10 cellular contexts compared by ENCODE assay signal in the genomic region with DNA sequence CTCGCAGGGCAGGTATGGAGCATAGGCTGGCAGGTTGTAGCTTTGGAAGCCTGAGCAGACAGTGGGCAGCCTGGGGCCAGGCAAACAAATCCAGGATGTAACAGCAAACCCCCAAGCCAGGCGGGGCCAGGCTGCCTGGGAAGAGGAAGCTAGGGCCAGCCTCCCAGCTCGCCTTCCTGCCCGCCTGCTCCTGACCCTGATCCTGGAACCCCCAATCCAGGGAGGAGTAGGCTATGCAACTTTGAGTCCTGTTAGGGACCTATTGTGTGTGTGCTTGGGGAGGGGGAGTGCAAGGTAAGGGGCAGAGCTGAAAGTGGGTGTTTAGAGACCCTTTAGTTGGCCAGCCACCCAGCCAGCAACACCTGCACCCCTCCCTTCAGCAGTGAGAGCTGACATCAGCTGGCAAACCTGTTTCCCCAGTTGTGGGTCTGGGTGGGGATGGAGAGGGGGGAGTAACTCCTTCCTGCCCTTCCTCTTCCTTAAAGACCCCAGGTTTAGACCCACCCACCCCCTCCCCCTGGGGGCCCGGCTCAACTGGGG. TPM values are rescaled to one million over a fixed set of nuclear protein-coding genes. Genes with fewer than 3 reads are reported as not detected.
DNase-seq lines count a peak whose midpoint lies in the region; ATAC-seq and FAIRE-seq lines count a peak whose summit lies in the region.
"Had no signal": no experiment of that assay in that cellular context is flagged by ENCODE, and none has a peak within 500 bp of the region (broad histone marks: within the 10 kb centered on the region; RNA-seq: fewer than 3 reads in every experiment).

No MANE protein-coding gene starts in this region.

- no peaks in the 10 kb centered on the region for H3K27me3 Mint-ChIP-seq in activated CD4-positive, alpha-beta memory T cell treated with anti-CD3 and anti-CD28 coated beads for 36 hours

- DNase-seq in DMS153 (lab: John Stamatoyannopoulos, UW) = peak; percentile 2
- no peak for DNase-seq in DMS153 treated with DMSO at 0.1 percent for 48 hours (lab: John Stamatoyannopoulos, UW; ENCODE audit: unreplicated experiment)
- DNase-seq in activated CD4-positive, alpha-beta memory T cell treated with anti-CD3 and anti-CD28 coated beads for 36 hours = no peak
- peak; percentile 36 for DNase-seq in small intestine
- DNase-seq in SW480 (ENCODE audit: low spot score) = no peak
- no peak for DNase-seq in activated CD4-positive, alpha-beta T cell treated with anti-CD3 and anti-CD28 coated beads, Interleukin-2, amount 50 U/mL, for 1 hour

- H3K4me3 ChIP-seq in iPS-18a (ENCODE audit: low read length) (peak overlapping the region; percentile 5), small intestine (ENCODE audit: low read depth in 1 of 2, low read length in 2 of 2) (no peak overlapping the region)

- no peak for ATAC-seq in HG03469 (IDR thresholded peaks at IDR 0.05; ENCODE audit: unreplicated experiment)

- intact Hi-C loops in activated CD4-positive, alpha-beta memory T cell treated with anti-CD3 and anti-CD28 coated beads for 36 hours (cut with micrococcal nuclease) = no loop called here

- H3K9me3 Mint-ChIP-seq in activated CD4-positive, alpha-beta memory T cell treated with anti-CD3 and anti-CD28 coated beads for 36 hours = no peaks in the 10 kb centered on the region

- peak overlapping the region; percentile 23 for H3K27ac Mint-ChIP-seq in activated CD4-positive, alpha-beta memory T cell treated with anti-CD3 and anti-CD28 coated beads for 36 hours

- WGBS in small intestine, 3 donors = 11 to 33% (median 27%) methylated on average over 5 of the region's 5 CpGs

- POLR2A ChIA-PET in activated CD4-positive, alpha-beta memory T cell treated with anti-CD3 and anti-CD28 coated beads for 36 hours (lab: Charles Lee) = interaction anchor here (0.7 to 1.1 kb wide), 3 partner anchors 23 to 141 kb away, joined by 3 to 4 read pairs (median 4); no protein-coding TSS in a partner anchor

- no peaks in the 10 kb centered on the region for H3K36me3 Mint-ChIP-seq in activated CD4-positive, alpha-beta memory T cell treated with anti-CD3 and anti-CD28 coated beads for 36 hours

- H3K4me3 Mint-ChIP-seq in activated CD4-positive, alpha-beta memory T cell treated with anti-CD3 and anti-CD28 coated beads for 36 hours = no peak overlapping the region

- peaks cover 3% of the 10 kb centered on the region for H3K4me1 ChIP-seq in iPS-18a (ENCODE audit: control insufficient read depth, low read depth, low read length)
- peaks cover 3 to 8% of the 10 kb centered on the region in 2 donors for H3K4me1 ChIP-seq in small intestine (ENCODE audit: control insufficient read depth in 2 of 2, insufficient read depth in 1 of 2, low read depth in 1 of 2, low read length in 1 of 2)

- H3K9me3 ChIP-seq in iPS-18a (ENCODE audit: control insufficient read depth, low read depth, low read length) = no peaks in the 10 kb centered on the region
- H3K9me3 ChIP-seq in small intestine (ENCODE audit: control insufficient read depth, low read depth) = no peaks in the 10 kb centered on the region

- H3K4me1 Mint-ChIP-seq in activated CD4-positive, alpha-beta memory T cell treated with anti-CD3 and anti-CD28 coated beads for 36 hours (ENCODE audit: low read depth) = peaks cover 67% of the 10 kb centered on the region

- H3K36me3 ChIP-seq in iPS-18a (ENCODE audit: control insufficient read depth, low read depth, low read length) (no peaks in the 10 kb centered on the region), small intestine (ENCODE audit: control insufficient read depth in 2 of 2, insufficient read depth in 2 of 2, low read length in 2 of 2) (no peaks in the 10 kb centered on the region)

- FAIRE-seq in small intestine (lab: Jason Lieb, UNC) = no peak
- FAIRE-seq: colon had no signal

- H3K9ac ChIP-seq in iPS-18a (ENCODE audit: low read length) = no peak overlapping the region

- no peak overlapping the region for H3K27ac ChIP-seq in iPS-18a (ENCODE audit: low read length)
- H3K27ac ChIP-seq in small intestine (ENCODE audit: low read depth in 1 of 2, low read length in 1 of 2) = peak overlapping the region in 1 of 2 donors; percentile 42
- H3K27ac ChIP-seq: 22Rv1 had no signal

- CTCF ChIA-PET in activated CD4-positive, alpha-beta memory T cell treated with anti-CD3 and anti-CD28 coated beads for 36 hours (lab: Charles Lee) = interaction anchor here (0.6 to 1.9 kb wide), 2 partner anchors 16 to 25 kb away, joined by 3 to 9 read pairs; no protein-coding TSS in a partner anchor

- H3K27me3 ChIP-seq in iPS-18a (ENCODE audit: control insufficient read depth, insufficient read depth, low read length) (peaks cover 6% of the 10 kb centered on the region), small intestine (ENCODE audit: control insufficient read depth in 2 of 2, insufficient read depth in 2 of 2, low read length in 2 of 2) (no peaks in the 10 kb centered on the region)

RNA-seq across cellular contexts. Expression of gene NBEAL2, which starts 2.5 kb away (rescaled TPM):
- total RNA-seq in activated CD4-positive, alpha-beta memory T cell treated with anti-CD3 and anti-CD28 coated beads for 36 hours = 100 to 1,000 TPM; 114 to 117 TPM
- polyA plus RNA-seq in small intestine = 10 to 100 TPM; 32.7 to 55.9 (median 50.5) TPM

RNA-seq across cellular contexts. Expression of gene CCDC12, which starts 5.5 kb away (rescaled TPM):
- 10 to 100 TPM; 44.3 to 49.9 TPM for total RNA-seq in activated CD4-positive, alpha-beta memory T cell treated with anti-CD3 and anti-CD28 coated beads for 36 hours
- polyA plus RNA-seq in small intestine = 10 to 100 TPM; 73.3 to 84.5 (median 78.6) TPM

Comparison
In these comparisons a context has a peak if more than half of its experiments do, and no peak if none do; other contexts are left out.
1. DNase-seq: peak in DMS153 (single experiment) and small intestine (single experiment); none in DMS153 treated with DMSO at 0.1 percent for 48 hours (single experiment), activated CD4-positive, alpha-beta memory T cell treated with anti-CD3 and anti-CD28 coated beads for 36 hours (single experiment), SW480 (single experiment) and activated CD4-positive, alpha-beta T cell treated with anti-CD3 and anti-CD28 coated beads, Interleukin-2, amount 50 U/mL, for 1 hour (single experiment).